35 cellular contexts compared by ENCODE assay signal in the genomic region with DNA sequence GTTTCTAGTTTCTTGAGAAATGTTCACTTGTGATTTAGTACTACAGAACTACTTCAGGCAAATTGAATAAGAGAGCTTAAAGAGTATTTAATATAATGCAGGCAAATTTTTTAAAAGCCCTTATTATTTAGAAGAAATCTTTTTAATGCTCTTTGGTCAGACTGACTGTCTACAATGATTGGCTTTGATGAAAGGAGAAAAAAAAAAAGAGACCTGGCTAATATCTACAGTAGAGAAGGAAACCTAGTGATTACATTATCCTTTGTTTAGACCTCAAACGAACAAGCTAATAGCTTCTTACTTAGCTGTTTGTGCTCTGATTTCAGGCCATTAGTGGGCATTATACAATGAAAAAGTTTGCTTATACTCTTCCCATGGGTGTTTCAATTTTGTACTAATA.
"Had no signal": no experiment of that assay in that cellular context is flagged by ENCODE, and none has a peak within 500 bp of the region (broad histone marks: within the 10 kb centered on the region; RNA-seq: fewer than 3 reads in every experiment).

No MANE protein-coding gene starts in this region.

- H3K36me3 ChIP-seq: adrenal gland, breast epithelium, cardiac muscle cell, colonic mucosa, esophagus muscularis mucosa, gastrocnemius medialis, heart right ventricle, WERI-Rb-1 had no signal

- ATAC-seq: activated CD4-positive, CD25-positive, alpha-beta regulatory T cell treated with anti-CD3 and anti-CD28 coated beads, Interleukin-2, amount 50 U/mL, for 24 hours; activated CD8-positive, alpha-beta T cell treated with anti-CD3 and anti-CD28 coated beads for 36 hours; activated naive CD8-positive, alpha-beta T cell treated with anti-CD3 and anti-CD28 coated beads, Interleukin-2, amount 50 U/mL, for 24 hours; foreskin keratinocyte; gastrocnemius medialis; heart right ventricle; T-helper 17 cell had no signal

- DNase-seq: activated B cell treated with CpG ODN at 0.5 μM for 24 hours; activated CD4-positive, alpha-beta T cell treated with anti-CD3 and anti-CD28 coated beads for 48 hours; activated CD4-positive, alpha-beta T cell treated with anti-CD3 and anti-CD28 coated beads, Interleukin-2, amount 50 U/mL, for 1 hour; activated CD4-positive, alpha-beta T cell treated with anti-CD3 and anti-CD28 coated beads, Interleukin-2, amount 50 U/mL, for 48 hours; activated CD8-positive, alpha-beta memory T cell treated with anti-CD3 and anti-CD28 coated beads for 24 hours; activated CD8-positive, alpha-beta T cell treated with anti-CD3 and anti-CD28 coated beads for 36 hours; activated effector memory CD4-positive, alpha-beta T cell treated with anti-CD3 and anti-CD28 coated beads, Interleukin-2, amount 50 U/mL, for 16 hours; activated naive CD4-positive, alpha-beta T cell treated with anti-CD3 and anti-CD28 coated beads for 36 hours; activated naive CD8-positive, alpha-beta T cell treated with anti-CD3 and anti-CD28 coated beads for 36 hours; activated naive CD8-positive, alpha-beta T cell treated with anti-CD3 and anti-CD28 coated beads, Interleukin-2, amount 50 U/mL, for 24 hours; activated T-cell treated with anti-CD3 and anti-CD28 coated beads, Interleukin-2, amount 50 U/mL, for 48 hours; adrenal gland; amygdala; aorta; central memory CD4-positive, alpha-beta T cell; cerebellar nuclear complex; colonic mucosa; effector CD8-positive, alpha-beta T cell; erythroblast; gastrocnemius medialis; heart right ventricle; T-helper 1 cell; T-helper 17 cell; T1000; WERI-Rb-1 had no signal

- H3K27me3 Mint-ChIP-seq: activated B cell treated with CpG ODN at 0.5 μM for 24 hours; activated CD8-positive, alpha-beta T cell treated with anti-CD3 and anti-CD28 coated beads for 36 hours; activated naive CD4-positive, alpha-beta T cell treated with anti-CD3 and anti-CD28 coated beads, Interleukin-2, amount 50 U/mL, for 24 hours; activated naive CD8-positive, alpha-beta T cell treated with anti-CD3 and anti-CD28 coated beads for 36 hours; activated naive CD8-positive, alpha-beta T cell treated with anti-CD3 and anti-CD28 coated beads, Interleukin-2, amount 50 U/mL, for 24 hours; brain; T-helper 17 cell had no signal

- H3K27me3 ChIP-seq: adrenal gland, breast epithelium, cardiac muscle cell, colonic mucosa, esophagus muscularis mucosa, foreskin keratinocyte, gastrocnemius medialis, heart right ventricle had no signal

- H3K27ac ChIP-seq: adrenal gland, breast epithelium, cardiac muscle cell, colonic mucosa, esophagus muscularis mucosa, foreskin keratinocyte, gastrocnemius medialis, heart right ventricle, WERI-Rb-1 had no signal

- H3K4me3 ChIP-seq: adrenal gland, breast epithelium, cardiac muscle cell, colonic mucosa, esophagus muscularis mucosa, gastrocnemius medialis, heart right ventricle had no signal

- H3K27ac Mint-ChIP-seq: activated B cell treated with CpG ODN at 0.5 μM for 24 hours; activated CD8-positive, alpha-beta T cell treated with anti-CD3 and anti-CD28 coated beads for 36 hours; activated naive CD4-positive, alpha-beta T cell treated with anti-CD3 and anti-CD28 coated beads for 36 hours; activated naive CD4-positive, alpha-beta T cell treated with anti-CD3 and anti-CD28 coated beads, Interleukin-2, amount 50 U/mL, for 24 hours; activated naive CD8-positive, alpha-beta T cell treated with anti-CD3 and anti-CD28 coated beads for 36 hours; activated naive CD8-positive, alpha-beta T cell treated with anti-CD3 and anti-CD28 coated beads, Interleukin-2, amount 50 U/mL, for 24 hours; activated T-helper 1 cell treated with anti-CD3 and anti-CD28 coated beads, Interleukin-12 subunit alpha, Interleukin-12 subunit beta, Interleukin-2, Interleukin-4 antibody, amounts not matched to agents 30 ng/mL and 10 ng/mL and 1 ng/mL, durations not matched to agents 14 hours and 24 hours and 36 hours; activated T-helper 2 cell treated with anti-CD3 and anti-CD28 coated beads, Interferon-gamma antibody, Interleukin-2, Interleukin-4, amounts not matched to agents 10 μg/mL and 5 μg/mL and 100 μg/mL, durations not matched to agents 14 hours and 24 hours and 36 hours; brain; T-helper 17 cell; T-helper 2 cell treated with Interferon-gamma antibody and Interleukin-4, amounts not matched to agents 5 μg/mL and 100 μg/mL, for 36 hours had no signal

- H3K4me1 Mint-ChIP-seq: activated B cell treated with CpG ODN at 0.5 μM for 24 hours; activated naive CD4-positive, alpha-beta T cell treated with anti-CD3 and anti-CD28 coated beads, Interleukin-2, amount 50 U/mL, for 24 hours; activated naive CD8-positive, alpha-beta T cell treated with anti-CD3 and anti-CD28 coated beads for 36 hours; activated naive CD8-positive, alpha-beta T cell treated with anti-CD3 and anti-CD28 coated beads, Interleukin-2, amount 50 U/mL, for 24 hours; T-helper 17 cell had no signal

- H3K4me3 Mint-ChIP-seq: activated B cell treated with CpG ODN at 0.5 μM for 24 hours; activated CD8-positive, alpha-beta T cell treated with anti-CD3 and anti-CD28 coated beads for 36 hours; activated naive CD4-positive, alpha-beta T cell treated with anti-CD3 and anti-CD28 coated beads for 36 hours; activated naive CD4-positive, alpha-beta T cell treated with anti-CD3 and anti-CD28 coated beads, Interleukin-2, amount 50 U/mL, for 24 hours; activated naive CD8-positive, alpha-beta T cell treated with anti-CD3 and anti-CD28 coated beads for 36 hours; activated naive CD8-positive, alpha-beta T cell treated with anti-CD3 and anti-CD28 coated beads, Interleukin-2, amount 50 U/mL, for 24 hours; activated T-helper 1 cell treated with anti-CD3 and anti-CD28 coated beads, Interleukin-12 subunit alpha, Interleukin-12 subunit beta, Interleukin-2, Interleukin-4 antibody, amounts not matched to agents 30 ng/mL and 10 ng/mL and 1 ng/mL, durations not matched to agents 14 hours and 24 hours and 36 hours; brain; T-helper 17 cell; T-helper 2 cell treated with Interferon-gamma antibody and Interleukin-4, amounts not matched to agents 5 μg/mL and 100 μg/mL, for 36 hours had no signal

- H3K9me3 ChIP-seq: adrenal gland, breast epithelium, colonic mucosa, esophagus muscularis mucosa, gastrocnemius medialis, heart right ventricle had no signal

- H3K36me3 Mint-ChIP-seq: activated naive CD4-positive, alpha-beta T cell treated with anti-CD3 and anti-CD28 coated beads, Interleukin-2, amount 50 U/mL, for 24 hours; activated naive CD8-positive, alpha-beta T cell treated with anti-CD3 and anti-CD28 coated beads for 36 hours; brain had no signal

- H3K4me1 ChIP-seq: adrenal gland, breast epithelium, colonic mucosa, esophagus muscularis mucosa, foreskin keratinocyte, gastrocnemius medialis, heart right ventricle had no signal

- H3K9me3 Mint-ChIP-seq: activated naive CD8-positive, alpha-beta T cell treated with anti-CD3 and anti-CD28 coated beads for 36 hours; activated T-helper 1 cell treated with anti-CD3 and anti-CD28 coated beads, Interleukin-12 subunit alpha, Interleukin-12 subunit beta, Interleukin-2, Interleukin-4 antibody, amounts not matched to agents 30 ng/mL and 10 ng/mL and 1 ng/mL, durations not matched to agents 14 hours and 24 hours and 36 hours; brain had no signal
